ENCODE assay signal across 1 cellular context in the genomic region with DNA sequence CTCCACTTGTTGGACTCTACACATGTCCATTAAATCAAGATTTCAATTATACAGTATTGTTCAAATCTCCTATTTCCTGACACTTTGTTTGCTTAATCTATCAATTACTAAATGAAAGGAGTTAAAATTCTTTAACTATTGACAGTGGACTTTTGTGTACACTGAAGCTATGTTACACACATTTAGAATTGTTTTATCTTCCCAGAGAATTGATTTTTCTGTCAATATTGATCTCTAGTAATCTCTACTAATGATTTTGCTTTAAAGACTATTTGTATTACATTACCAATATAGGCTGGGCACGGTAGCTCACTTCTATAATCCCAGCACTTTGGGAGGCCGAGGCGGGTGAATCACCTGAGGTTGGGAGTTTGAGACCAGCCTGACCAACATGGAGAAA.
A peak's percentile ranks its signal among the peaks of the same experiment; 100 is the strongest.
TF ChIP-seq lines count a peak whose summit lies in the region.

No MANE protein-coding gene starts in this region.

TF ChIP-seq in HepG2, 621 proteins besides CTCF, POLR2A, EP300 and RAD21 (continued from another document):
- TF ChIP-seq PRDM4 (CRISPR knock-in tag; IDR thresholded peaks at IDR 0.05; ENCODE audit: borderline replicate concordance) (no peak), ZSCAN22 (CRISPR knock-in tag; IDR thresholded peaks at IDR 0.05) (no peak), BCL6 (CRISPR knock-in tag; IDR thresholded peaks at IDR 0.05) (0 out of 2 replicates have a peak, but pooled peaks have one; percentile 30), PTBP1 (IDR thresholded peaks at IDR 0.05; ENCODE audit: low read depth, low read length, poor library complexity, severe bottlenecking) (no peak), ONECUT2 (CRISPR knock-in tag; IDR thresholded peaks at IDR 0.05) (peak; percentile 73), IKZF1 (IDR thresholded peaks at IDR 0.05) (no peak), ZNF580 (CRISPR knock-in tag; IDR thresholded peaks at IDR 0.05; ENCODE audit: borderline replicate concordance, low read depth) (no peak), WIZ (CRISPR knock-in tag; IDR thresholded peaks at IDR 0.05) (no peak), ZNF609 (CRISPR knock-in tag; IDR thresholded peaks at IDR 0.05; ENCODE audit: borderline replicate concordance) (peak; percentile 69), ZNF432 (CRISPR knock-in tag; IDR thresholded peaks at IDR 0.05; ENCODE audit: borderline replicate concordance) (no peak), ATF7-NPFF (CRISPR knock-in tag; IDR thresholded peaks at IDR 0.05; ENCODE audit: low read depth) (no peak), ZNF274 (CRISPR knock-in tag; IDR thresholded peaks at IDR 0.05) (no peak), KAT2B (IDR thresholded peaks at IDR 0.05; ENCODE audit: borderline replicate concordance, low read depth, low read length) (peak; percentile 93), NFIC (IDR thresholded peaks at IDR 0.05; ENCODE audit: low read length) (peak; percentile 55; the same call in 1 of the 2 replicates), ZNF619 (CRISPR knock-in tag; IDR thresholded peaks at IDR 0.05) (no peak), ZNF225 (CRISPR knock-in tag; IDR thresholded peaks at IDR 0.05) (no peak), ZNF354B (CRISPR knock-in tag; IDR thresholded peaks at IDR 0.05) (no peak), ISL2 (CRISPR knock-in tag; IDR thresholded peaks at IDR 0.05) (peak; percentile 68; the same call in 1 of the 2 replicates), ZSCAN29 (CRISPR knock-in tag; conservative IDR thresholded peaks at IDR 0.05) (no peak), THYN1 (CRISPR knock-in tag; IDR thresholded peaks at IDR 0.05; ENCODE audit: borderline replicate concordance, low read depth) (no peak), KLF11 (CRISPR knock-in tag; IDR thresholded peaks at IDR 0.05) (no peak), NCOR1 (IDR thresholded peaks at IDR 0.05; ENCODE audit: borderline replicate concordance, low read length) (no peak), TCF7 (IDR thresholded peaks at IDR 0.05; ENCODE audit: low read depth) (peak; percentile 66; the same call in 1 of the 2 replicates), ASH2L (IDR thresholded peaks at IDR 0.05; ENCODE audit: insufficient read length, low read depth, low read length) (no peak), MXD3 (CRISPR knock-in tag; IDR thresholded peaks at IDR 0.05) (no peak)
- TF ChIP-seq, protein P1, sequence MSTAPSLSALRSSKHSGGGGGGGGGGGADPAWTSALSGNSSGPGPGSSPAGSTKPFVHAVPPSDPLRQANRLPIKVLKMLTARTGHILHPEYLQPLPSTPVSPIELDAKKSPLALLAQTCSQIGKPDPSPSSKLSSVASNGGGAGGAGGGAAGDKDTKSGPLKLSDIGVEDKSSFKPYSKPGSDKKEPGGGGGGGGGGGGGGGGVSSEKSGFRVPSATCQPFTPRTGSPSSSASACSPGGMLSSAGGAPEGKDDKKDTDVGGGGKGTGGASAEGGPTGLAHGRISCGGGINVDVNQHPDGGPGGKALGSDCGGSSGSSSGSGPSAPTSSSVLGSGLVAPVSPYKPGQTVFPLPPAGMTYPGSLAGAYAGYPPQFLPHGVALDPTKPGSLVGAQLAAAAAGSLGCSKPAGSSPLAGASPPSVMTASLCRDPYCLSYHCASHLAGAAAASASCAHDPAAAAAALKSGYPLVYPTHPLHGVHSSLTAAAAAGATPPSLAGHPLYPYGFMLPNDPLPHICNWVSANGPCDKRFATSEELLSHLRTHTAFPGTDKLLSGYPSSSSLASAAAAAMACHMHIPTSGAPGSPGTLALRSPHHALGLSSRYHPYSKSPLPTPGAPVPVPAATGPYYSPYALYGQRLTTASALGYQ (CRISPR knock-in tag; IDR thresholded peaks at IDR 0.05): 0 out of 2 replicates have a peak, but pooled peaks have one; percentile 36
- TF ChIP-seq, protein P2, sequence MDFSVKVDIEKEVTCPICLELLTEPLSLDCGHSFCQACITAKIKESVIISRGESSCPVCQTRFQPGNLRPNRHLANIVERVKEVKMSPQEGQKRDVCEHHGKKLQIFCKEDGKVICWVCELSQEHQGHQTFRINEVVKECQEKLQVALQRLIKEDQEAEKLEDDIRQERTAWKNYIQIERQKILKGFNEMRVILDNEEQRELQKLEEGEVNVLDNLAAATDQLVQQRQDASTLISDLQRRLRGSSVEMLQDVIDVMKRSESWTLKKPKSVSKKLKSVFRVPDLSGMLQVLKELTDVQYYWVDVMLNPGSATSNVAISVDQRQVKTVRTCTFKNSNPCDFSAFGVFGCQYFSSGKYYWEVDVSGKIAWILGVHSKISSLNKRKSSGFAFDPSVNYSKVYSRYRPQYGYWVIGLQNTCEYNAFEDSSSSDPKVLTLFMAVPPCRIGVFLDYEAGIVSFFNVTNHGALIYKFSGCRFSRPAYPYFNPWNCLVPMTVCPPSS (IDR thresholded peaks at IDR 0.05): no peak
- TF ChIP-seq, protein P3, sequence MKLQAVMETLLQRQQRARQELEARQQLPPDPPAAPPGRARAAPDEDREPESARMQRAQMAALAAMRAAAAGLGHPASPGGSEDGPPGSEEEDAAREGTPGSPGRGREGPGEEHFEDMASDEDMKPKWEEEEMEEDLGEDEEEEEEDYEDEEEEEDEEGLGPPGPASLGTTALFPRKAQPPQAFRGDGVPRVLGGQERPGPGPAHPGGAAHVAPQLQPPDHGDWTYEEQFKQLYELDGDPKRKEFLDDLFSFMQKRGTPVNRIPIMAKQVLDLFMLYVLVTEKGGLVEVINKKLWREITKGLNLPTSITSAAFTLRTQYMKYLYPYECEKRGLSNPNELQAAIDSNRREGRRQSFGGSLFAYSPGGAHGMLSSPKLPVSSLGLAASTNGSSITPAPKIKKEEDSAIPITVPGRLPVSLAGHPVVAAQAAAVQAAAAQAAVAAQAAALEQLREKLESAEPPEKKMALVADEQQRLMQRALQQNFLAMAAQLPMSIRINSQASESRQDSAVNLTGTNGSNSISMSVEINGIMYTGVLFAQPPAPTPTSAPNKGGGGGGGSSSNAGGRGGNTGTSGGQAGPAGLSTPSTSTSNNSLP (IDR thresholded peaks at IDR 0.05; ENCODE audit: low read depth, low read length): 0 out of 2 replicates have a peak, but pooled peaks have one; percentile 31
- TF ChIP-seq, protein P4, sequence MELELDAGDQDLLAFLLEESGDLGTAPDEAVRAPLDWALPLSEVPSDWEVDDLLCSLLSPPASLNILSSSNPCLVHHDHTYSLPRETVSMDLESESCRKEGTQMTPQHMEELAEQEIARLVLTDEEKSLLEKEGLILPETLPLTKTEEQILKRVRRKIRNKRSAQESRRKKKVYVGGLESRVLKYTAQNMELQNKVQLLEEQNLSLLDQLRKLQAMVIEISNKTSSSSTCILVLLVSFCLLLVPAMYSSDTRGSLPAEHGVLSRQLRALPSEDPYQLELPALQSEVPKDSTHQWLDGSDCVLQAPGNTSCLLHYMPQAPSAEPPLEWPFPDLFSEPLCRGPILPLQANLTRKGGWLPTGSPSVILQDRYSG (CRISPR knock-in tag; IDR thresholded peaks at IDR 0.05): no peak
- TF ChIP-seq, protein P5, sequence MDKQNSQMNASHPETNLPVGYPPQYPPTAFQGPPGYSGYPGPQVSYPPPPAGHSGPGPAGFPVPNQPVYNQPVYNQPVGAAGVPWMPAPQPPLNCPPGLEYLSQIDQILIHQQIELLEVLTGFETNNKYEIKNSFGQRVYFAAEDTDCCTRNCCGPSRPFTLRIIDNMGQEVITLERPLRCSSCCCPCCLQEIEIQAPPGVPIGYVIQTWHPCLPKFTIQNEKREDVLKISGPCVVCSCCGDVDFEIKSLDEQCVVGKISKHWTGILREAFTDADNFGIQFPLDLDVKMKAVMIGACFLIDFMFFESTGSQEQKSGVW (CRISPR knock-in tag; IDR thresholded peaks at IDR 0.05; ENCODE audit: borderline replicate concordance): no peak
